20 cellular contexts compared by ENCODE assay signal in the genomic region with DNA sequence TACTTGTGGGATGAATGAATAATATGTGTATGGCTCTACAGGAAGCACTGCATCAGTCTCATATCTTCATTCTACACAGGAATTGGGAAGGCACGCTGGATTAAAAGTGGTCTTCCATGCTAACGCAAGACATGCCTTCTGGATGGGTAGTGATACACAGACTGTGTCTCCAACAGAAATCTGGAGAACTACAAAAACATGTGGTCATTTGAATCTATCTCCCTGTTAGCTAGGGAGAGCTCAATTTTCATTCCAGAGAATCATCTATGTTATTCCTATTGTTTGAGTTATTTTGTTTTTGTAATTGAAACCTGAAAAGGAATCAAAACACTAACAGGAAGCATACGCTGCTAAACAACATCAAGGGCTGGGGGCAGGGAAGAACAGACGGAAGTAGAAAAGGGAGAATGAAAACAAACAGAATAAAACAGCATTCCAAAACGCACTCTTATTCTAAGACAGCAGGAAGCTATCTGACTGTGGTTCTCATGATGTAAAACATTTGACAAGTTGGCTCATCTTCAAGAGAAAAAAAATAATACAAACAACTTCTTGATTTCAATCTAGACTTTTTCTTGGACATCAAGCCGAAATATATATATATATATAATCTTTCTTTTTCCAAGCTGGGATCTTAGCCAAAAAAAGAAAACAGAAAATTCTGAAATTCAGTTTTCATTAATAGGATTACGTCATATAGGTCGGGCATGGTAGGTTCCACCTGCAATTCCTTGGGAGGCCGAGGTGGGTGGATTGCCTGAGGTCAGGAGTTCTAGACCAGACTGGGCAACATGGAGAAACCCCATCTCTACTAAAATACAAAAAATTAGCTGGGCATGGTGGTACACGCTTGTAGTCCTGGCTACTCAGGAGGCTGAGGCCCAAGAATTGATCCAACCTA. TPM values are rescaled to one million over a fixed set of nuclear protein-coding genes. Genes with fewer than 3 reads are reported as not detected.
DNase-seq lines count a peak whose midpoint lies in the region; ATAC-seq, FAIRE-seq and TF ChIP-seq lines count a peak whose summit lies in the region.
"Had no signal": no experiment of that assay in that cellular context is flagged by ENCODE, and none has a peak within 500 bp of the region (broad histone marks: within the 10 kb centered on the region; RNA-seq: fewer than 3 reads in every experiment).

No MANE protein-coding gene starts in this region.

- H3K27me3 ChIP-seq in upper lobe of right lung, result no peaks in the 10 kb centered on the region
- H3K27me3 ChIP-seq: thyroid gland had no signal

- no peak for DNase-seq in SK-N-MC (ENCODE audit: low read depth, low spot score)
- DNase-seq in lung microvascular endothelial cell (ENCODE audit: low read depth in 2 of 2), result peak; percentile 15 to 45
- DNase-seq in upper lobe of right lung, result no peak
- DNase-seq in NCI-H446 (lab: John Stamatoyannopoulos, UW), result no peak
- DNase-seq: CD4-positive, CD25-positive, alpha-beta regulatory T cell; DMS53; glutamatergic neuron; immature natural killer cell; NCI-H1092; NCI-H2171; NCI-H748 treated with DMSO at 0.1 percent for 48 hours; PC-9; SW 1271; thyroid gland had no signal

- H3K9ac ChIP-seq in SK-N-MC (ENCODE audit: insufficient read length), result no peak overlapping the region

- no peaks in the 10 kb centered on the region for H3K36me3 ChIP-seq in SK-N-MC (ENCODE audit: insufficient read depth, low read length)
- no peaks in the 10 kb centered on the region for H3K36me3 ChIP-seq in upper lobe of right lung
- H3K36me3 ChIP-seq: thyroid gland had no signal

- H3K9me3 ChIP-seq in SK-N-MC (ENCODE audit: low read depth, low read length) (no peaks in the 10 kb centered on the region), upper lobe of right lung (no peaks in the 10 kb centered on the region)
- H3K9me3 ChIP-seq: thyroid gland had no signal

- intact Hi-C loops in upper lobe of right lung (cut with DNase I), result no loop called here

- peak; percentile 92 for FAIRE-seq in endometrium (lab: Jason Lieb, UNC)
- FAIRE-seq: colon, GM18507 had no signal

- ATAC-seq in upper lobe of right lung (no peak), GM18517 (IDR thresholded peaks at IDR 0.05; ENCODE audit: unreplicated experiment) (no peak), GM18858 (IDR thresholded peaks at IDR 0.05; ENCODE audit: unreplicated experiment) (no peak)

- no peak overlapping the region for H3K4me3 ChIP-seq in SK-N-MC
- H3K4me3 ChIP-seq in upper lobe of right lung, result no peak overlapping the region
- H3K4me3 ChIP-seq: PC-9, thyroid gland had no signal

- no peak for TF ChIP-seq CTCF in upper lobe of right lung (IDR thresholded peaks at IDR 0.05)

- H3K27ac ChIP-seq in SK-N-MC, result peak overlapping the region; percentile 38; the same call in 1 of the 2 replicates
- peak overlapping the region; percentile 25 for H3K27ac ChIP-seq in upper lobe of right lung
- H3K27ac ChIP-seq: epithelial cell of prostate, PC-9, thyroid gland had no signal

- H3K4me1 ChIP-seq in upper lobe of right lung, result peaks cover 3% of the 10 kb centered on the region
- H3K4me1 ChIP-seq: thyroid gland had no signal

RNA-seq across cellular contexts. Expression of gene ASNSD1, which starts 31.5 kb away (rescaled TPM):
- total RNA-seq in lung microvascular endothelial cell (40.8 and 48.0 TPM in 2 replicates), upper lobe of right lung (32.3 TPM)

RNA-seq across cellular contexts. Expression of gene ANKAR, which starts 44.7 kb away (rescaled TPM):
- 4.1 and 9.1 TPM in 2 replicates for total RNA-seq in lung microvascular endothelial cell
- total RNA-seq in upper lobe of right lung, result 10.7 TPM

RNA-seq across cellular contexts. Expression of gene SLC40A1, which starts 49.2 kb away (rescaled TPM):
- total RNA-seq in lung microvascular endothelial cell (100 and 283 TPM in 2 replicates), upper lobe of right lung (169 TPM)

Comparison
In these comparisons a context has a peak if more than half of its experiments do, and no peak if none do; other contexts are left out.
1. DNase-seq: peak in lung microvascular endothelial cell (2 of 2); none in SK-N-MC (single experiment), upper lobe of right lung (single experiment) and NCI-H446 (0 of 2).